25 cellular contexts compared by ENCODE assay signal in genomic region chr21:31898898-31899630, GRCh38. TPM values are rescaled to one million over a fixed set of nuclear protein-coding genes. Genes with fewer than 3 reads are reported as not detected.
DNase-seq lines count a peak whose midpoint lies in the region; ATAC-seq, FAIRE-seq and TF ChIP-seq lines count a peak whose summit lies in the region.
"Had no signal": no experiment of that assay in that cellular context is flagged by ENCODE, and none has a peak within 500 bp of the region (broad histone marks: within the 10 kb centered on the region; RNA-seq: fewer than 3 reads in every experiment).

No MANE protein-coding gene starts in this region.

- no peak for ATAC-seq in IMR-90 (ENCODE audit: low read depth)
- no peak for ATAC-seq in body of pancreas
- ATAC-seq: activated CD4-positive, alpha-beta T cell treated with anti-CD3 and anti-CD28 coated beads for 36 hours; lower lobe of right lung had no signal

- no peak for TF ChIP-seq CTCF in IMR-90 (conservative IDR thresholded peaks at IDR 0.05; ENCODE audit: low read depth, low read length)
- no peak for TF ChIP-seq CTCF in body of pancreas (IDR thresholded peaks at IDR 0.05)
- no peak for TF ChIP-seq CTCF in mesothelial cell of epicardium (IDR thresholded peaks at IDR 0.05; ENCODE audit: unreplicated experiment)
- no peak for TF ChIP-seq CTCF in transverse colon (IDR thresholded peaks at IDR 0.05)

- TF ChIP-seq POLR2A in IMR-90 (IDR thresholded peaks at IDR 0.05; ENCODE audit: low read depth, low read length): no peak
- no peak for TF ChIP-seq POLR2A in body of pancreas (IDR thresholded peaks at IDR 0.05)
- no peak for TF ChIP-seq POLR2A in transverse colon (IDR thresholded peaks at IDR 0.05)
- no peak for TF ChIP-seq POLR2A in GM12891 (IDR thresholded peaks at IDR 0.05; ENCODE audit: low read depth, low read length)

- peaks cover 2% of the 10 kb centered on the region for H3K36me3 Mint-ChIP-seq in mesothelial cell of epicardium
- H3K36me3 Mint-ChIP-seq: IgD-negative memory B cell, naive B cell had no signal

- H3K23ac ChIP-seq in IMR-90 (ENCODE audit: low read depth, low read length): no peak overlapping the region

- in situ Hi-C loops in IMR-90 (cut with MboI; ENCODE audit: low sequenced_read_pairs) (no loop called here), transverse colon (cut with MboI; ENCODE audit: low pct_ligation_motif_present in 1 of 4, low pct_unique_long_range_greater_than_20kb in 1 of 4, low sequenced_read_pairs in 3 of 4) (no loop called here)

- no peak overlapping the region for H2BK5ac ChIP-seq in IMR-90 (ENCODE audit: low read depth, low read length, poor library complexity, severe bottlenecking)

- BruUV-seq in IMR-90 (replicated peaks; lab: Mats Ljungman, UMichigan): no TSS peak

- intact Hi-C loops in IMR-90 (cut with micrococcal nuclease): no loop called here
- intact Hi-C loops in body of pancreas (cut with DNase I): no loop called here
- intact Hi-C loops in transverse colon (cut with DNase I; ENCODE audit: low total_unique reads): no loop called here

- H3K9ac ChIP-seq in IMR-90 (ENCODE audit: low read depth, low read length): no peak overlapping the region
- H3K9ac ChIP-seq: parathyroid adenoma had no signal

- CTCF ChIA-PET in IMR-90 (lab: Yijun Ruan, JAX): interaction anchor here (1.1 kb wide), 1 partner anchor 12 kb away, joined by 3 read pairs; no protein-coding TSS in a partner anchor

- peak overlapping the region; percentile 56 for H2AFZ ChIP-seq in IMR-90 (replicated peaks; ENCODE audit: low read length, poor library complexity)
- H2AFZ ChIP-seq: parathyroid adenoma had no signal

- peaks cover 9% of the 10 kb centered on the region; the same call in 1 of the 2 replicates for H3K9me1 ChIP-seq in IMR-90 (ENCODE audit: insufficient read depth, low read length)

- dilution Hi-C loops in IMR-90 (cut with HindIII; ENCODE audit: low sequenced_read_pairs, unreplicated experiment): no loop called here

- POLR2A ChIA-PET in IMR-90 (lab: Charles Lee; ENCODE audit: unreplicated experiment): no interaction called here

- no peak for TF ChIP-seq EP300 in transverse colon (IDR thresholded peaks at IDR 0.05; ENCODE audit: low read depth)

- DNase-seq in IMR-90: no peak
- DNase-seq in body of pancreas: no peak
- DNase-seq in mesothelial cell of epicardium (ENCODE audit: low spot score in 2 of 2, unreplicated experiment in 2 of 2): no peak
- DNase-seq in transverse colon: no peak
- DNase-seq in HK-2 (ENCODE audit: unreplicated experiment): no peak
- no peak for DNase-seq in activated CD4-positive, alpha-beta T cell treated with anti-CD3 and anti-CD28 coated beads, Interleukin-2, amount 50 U/mL, for 1 hour
- DNase-seq in GM12891 (ENCODE audit: insufficient read length, low spot score): no peak
- DNase-seq: activated CD4-positive, alpha-beta T cell treated with anti-CD3 and anti-CD28 coated beads for 36 hours; DMS 273 treated with DMSO at 0.1 percent for 48 hours; GOT3; lower lobe of right lung; MM.1S; naive B cell; NCI-H1436 treated with DMSO at 0.1 percent for 48 hours; NCI-H526; stimulated activated CD4-positive, alpha-beta T cell treated with anti-CD3 and anti-CD28 coated beads, Interleukin-1b, Interleukin-23, amount 100 ng/mL, for 48 hours; stimulated activated naive CD4-positive, alpha-beta T cell; tibial artery had no signal

- peaks cover 0 to 14% of the 10 kb centered on the region in 2 experiments; a peak in 2 of 4 replicates for H3K79me1 ChIP-seq in IMR-90 (ENCODE audit: low read depth in 1 of 2, low read length in 2 of 2)

- no peak overlapping the region for H3K18ac ChIP-seq in IMR-90 (ENCODE audit: low read depth, low read length)

- H3K4me1 Mint-ChIP-seq in mesothelial cell of epicardium: peaks cover 74% of the 10 kb centered on the region

- 0 out of 2 replicates have a peak overlapping the region, but pooled peaks have one; percentile 31 for H4K91ac ChIP-seq in IMR-90 (ENCODE audit: insufficient read depth, low read depth, low read length)

- 20% methylated on average over 1 of the region's 9 CpGs; no CpG with 5 or more reads in 1 of the 2 experiments for WGBS in IMR-90 (ENCODE audit: extremely low coverage in 2 of 2, insufficient read length in 1 of 2), 2 experiments
- WGBS in body of pancreas, 2 donors: 29 to 31% methylated on average over 9 of the region's 9 CpGs
- WGBS in transverse colon (ENCODE audit: low coverage in 1 of 2), 2 donors: 14 to 25% methylated on average over 5 to 9 of the region's 9 CpGs

- peak overlapping the region; percentile 48; the same call in 1 of the 2 replicates for H2BK20ac ChIP-seq in IMR-90 (ENCODE audit: low read depth, low read length)

- no peaks in the 10 kb centered on the region for H4K20me1 ChIP-seq in IMR-90 (ENCODE audit: insufficient read depth, low read length)

- H3K9me3 Mint-ChIP-seq in mesothelial cell of epicardium: no peaks in the 10 kb centered on the region
- H3K9me3 Mint-ChIP-seq: activated T-helper 1 cell treated with anti-CD3 and anti-CD28 coated beads, Interleukin-12 subunit alpha, Interleukin-12 subunit beta, Interleukin-2, Interleukin-4 antibody, amounts not matched to agents 30 ng/mL and 10 ng/mL and 1 ng/mL, durations not matched to agents 14 hours and 24 hours and 36 hours; IgD-negative memory B cell had no signal

- H4K8ac ChIP-seq in IMR-90 (ENCODE audit: low read depth in 2 of 2, low read length in 2 of 2): 0 out of 4 replicates have a peak overlapping the region, but pooled peaks of 1 of the 2 experiments have one; percentile 22

- peak overlapping the region; percentile 68 for H3K27ac Mint-ChIP-seq in mesothelial cell of epicardium
- H3K27ac Mint-ChIP-seq: activated CD4-positive, alpha-beta T cell treated with anti-CD3 and anti-CD28 coated beads for 36 hours; activated T-helper 1 cell treated with anti-CD3 and anti-CD28 coated beads, Interleukin-12 subunit alpha, Interleukin-12 subunit beta, Interleukin-2, Interleukin-4 antibody, amounts not matched to agents 30 ng/mL and 10 ng/mL and 1 ng/mL, durations not matched to agents 14 hours and 24 hours and 36 hours; IgD-negative memory B cell had no signal

- peak overlapping the region; percentile 15; the same call in 2 of the 3 replicates for H2BK15ac ChIP-seq in IMR-90 (ENCODE audit: low read depth, low read length)

- FAIRE-seq in GM12891 (lab: Jason Lieb, UNC): no peak
- FAIRE-seq: endometrium, G401.6, TTC549 had no signal

- peak overlapping the region; percentile 54 for H2AK5ac ChIP-seq in IMR-90 (ENCODE audit: low read depth, low read length)

- no peaks in the 10 kb centered on the region for H3K27me3 Mint-ChIP-seq in mesothelial cell of epicardium (ENCODE audit: low read depth)
- H3K27me3 Mint-ChIP-seq: activated CD4-positive, alpha-beta T cell treated with anti-CD3 and anti-CD28 coated beads for 36 hours had no signal

- no peaks in the 10 kb centered on the region for H3K27me3 ChIP-seq in IMR-90 (ENCODE audit: control insufficient read depth, insufficient read depth, low read length)
- no peaks in the 10 kb centered on the region for H3K27me3 ChIP-seq in body of pancreas
- H3K27me3 ChIP-seq in transverse colon: no peaks in the 10 kb centered on the region
- H3K27me3 ChIP-seq: tibial artery had no signal

- H3K4me1 ChIP-seq in IMR-90 (ENCODE audit: control insufficient read depth, insufficient read depth, low read length) (peaks cover 16% of the 10 kb centered on the region), body of pancreas (peaks cover 87% of the 10 kb centered on the region), transverse colon (peaks cover 0 to 29% (median 24%) of the 10 kb centered on the region in 4 donors)
- H3K4me1 ChIP-seq: lower lobe of right lung, parathyroid adenoma, tibial artery had no signal

- H3K27ac ChIP-seq in IMR-90 (ENCODE audit: insufficient read depth, low read length) (no peak overlapping the region), body of pancreas (peak overlapping the region; percentile 87 to 96 (median 95)), transverse colon (peak overlapping the region; percentile 71 to 82 (median 80))
- H3K27ac ChIP-seq: HL-60, lower lobe of right lung, parathyroid adenoma, tibial artery had no signal

- H3K4ac ChIP-seq in IMR-90 (ENCODE audit: low read depth, low read length): peak overlapping the region; percentile 26; the same call in 1 of the 2 replicates

- H3K9me3 ChIP-seq in IMR-90 (ENCODE audit: control insufficient read depth, insufficient read depth, low read length): no peaks in the 10 kb centered on the region
- no peaks in the 10 kb centered on the region for H3K9me3 ChIP-seq in body of pancreas
- H3K9me3 ChIP-seq in transverse colon: no peaks in the 10 kb centered on the region
- H3K9me3 ChIP-seq: lower lobe of right lung, tibial artery had no signal

- H3K36me3 ChIP-seq in IMR-90 (ENCODE audit: control insufficient read depth, insufficient read depth, low read length): no peaks in the 10 kb centered on the region
- no peaks in the 10 kb centered on the region for H3K36me3 ChIP-seq in body of pancreas (replicated peaks in 1 of 2; ENCODE audit: insufficient read depth in 1 of 2, low read depth in 2 of 2)
- H3K36me3 ChIP-seq in transverse colon: no peaks in the 10 kb centered on the region
- H3K36me3 ChIP-seq: lower lobe of right lung, tibial artery had no signal

- H3K4me3 ChIP-seq in IMR-90 (ENCODE audit: insufficient read depth, low read depth, low read length) (no peak overlapping the region), body of pancreas (no peak overlapping the region), transverse colon (no peak overlapping the region)
- H3K4me3 ChIP-seq: lower lobe of right lung, tibial artery had no signal

- H3K14ac ChIP-seq in IMR-90 (replicated peaks; ENCODE audit: low read depth, low read length): 0 out of 2 replicates have a peak overlapping the region, but pooled peaks have one; percentile 55

- no peak overlapping the region for H2AK9ac ChIP-seq in IMR-90 (replicated peaks; ENCODE audit: low read depth, low read length, poor library complexity)

- no peak for TF ChIP-seq RAD21 in IMR-90 (IDR thresholded peaks at IDR 0.05; ENCODE audit: low read length)

- no peak overlapping the region for H3K56ac ChIP-seq in IMR-90 (ENCODE audit: extremely low read depth, insufficient read depth, low read length)

- no peak overlapping the region for H3K4me3 Mint-ChIP-seq in mesothelial cell of epicardium
- H3K4me3 Mint-ChIP-seq: activated CD4-positive, alpha-beta T cell treated with anti-CD3 and anti-CD28 coated beads for 36 hours; activated T-helper 1 cell treated with anti-CD3 and anti-CD28 coated beads, Interleukin-12 subunit alpha, Interleukin-12 subunit beta, Interleukin-2, Interleukin-4 antibody, amounts not matched to agents 30 ng/mL and 10 ng/mL and 1 ng/mL, durations not matched to agents 14 hours and 24 hours and 36 hours; IgD-negative memory B cell; naive B cell had no signal

- H4K5ac ChIP-seq in IMR-90 (ENCODE audit: low read depth, low read length): no peak overlapping the region

- H3K4me2 ChIP-seq in IMR-90 (ENCODE audit: low read depth, low read length): no peak overlapping the region

- 0 out of 2 replicates have a peak overlapping the region, but pooled peaks have one; percentile 32 for H2BK120ac ChIP-seq in IMR-90 (ENCODE audit: low read depth, low read length)

RNA-seq across cellular contexts. Expression of gene HUNK, which starts 26.2 kb away (rescaled TPM):
- total RNA-seq in IMR-90 (2012; rRNA removed): 1.1 and 2.0 TPM in 2 replicates
- 1.0 and 1.3 TPM in 2 replicates for polyA plus RNA-seq in IMR-90 (2012; rRNA removed)
- 0.58 and 0.60 TPM in 2 replicates for polyA plus RNA-seq in IMR-90 (2012; cell fraction: cytosol; rRNA removed)
- 0.52 and 0.96 TPM in 2 replicates for polyA plus RNA-seq in IMR-90 (2012; cell fraction: nucleus; rRNA removed; ENCODE audit: low replicate concordance)
- 1 to 10 TPM; 6.7 to 9.2 TPM for total RNA-seq in body of pancreas
- 58.8 to 61.4 TPM (median 60.6 TPM) in 3 replicates for total RNA-seq in mesothelial cell of epicardium
- total RNA-seq in transverse colon: 1 to 10 TPM; 1.8 to 6.7 (median 3.9) TPM
- not detected for polyA plus RNA-seq in GM12891 (2012; ENCODE audit: low read depth, missing spikeins)
- polyA plus RNA-seq: IgD-negative memory B cell had no signal
